ENCODE assay signal across 8 cellular contexts in the genomic region with DNA sequence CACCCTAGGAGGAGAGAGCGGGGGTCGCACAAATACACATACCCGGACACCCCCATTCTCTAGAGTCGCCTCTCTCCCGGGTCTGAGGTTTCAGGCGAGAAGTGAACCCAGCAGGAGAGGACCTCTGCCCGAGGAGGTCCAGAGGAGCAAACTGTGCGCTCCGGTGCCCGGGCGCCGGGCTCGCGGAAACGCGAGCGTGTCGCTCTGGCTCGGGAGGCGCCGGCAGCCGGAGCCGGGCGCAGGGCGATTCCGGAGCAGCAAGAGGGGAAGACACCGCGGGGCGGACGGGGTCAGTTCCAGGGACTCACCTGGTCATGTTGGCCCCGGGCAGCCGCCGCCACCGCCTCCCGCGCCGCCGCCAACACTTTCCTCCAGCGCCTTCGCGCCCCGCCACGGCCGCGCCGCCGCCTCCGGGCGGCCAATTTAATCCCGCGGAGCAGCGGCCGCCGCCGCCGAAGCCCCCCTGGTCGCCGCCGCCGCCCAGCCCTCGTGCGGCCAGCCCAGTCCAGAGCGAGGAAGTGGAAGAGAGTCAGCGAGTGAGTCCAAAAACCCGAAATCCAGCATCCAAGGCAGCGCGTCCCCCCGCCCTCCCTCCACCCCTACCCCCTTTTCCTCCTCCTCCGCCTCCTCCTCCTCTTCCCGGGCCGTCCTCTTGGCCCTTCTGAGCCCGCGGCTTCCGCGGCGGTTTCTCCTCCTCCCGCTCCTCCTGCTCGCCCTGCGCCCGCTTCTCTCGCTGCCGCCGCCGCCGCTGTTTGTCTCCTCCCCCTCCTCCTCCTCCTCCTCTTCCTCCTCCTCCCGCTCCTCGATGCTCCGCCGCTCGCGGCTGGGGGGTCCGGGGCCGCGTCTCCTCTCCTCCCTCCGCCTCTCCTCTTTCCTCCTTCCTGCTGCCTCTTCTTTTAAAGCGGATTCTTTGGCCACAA.
DNase-seq lines count a peak whose midpoint lies in the region; ATAC-seq and TF ChIP-seq lines count a peak whose summit lies in the region.

No MANE protein-coding gene starts in this region.

- H3K4me1 ChIP-seq in Peyer's patch: peaks cover 0 to 11% (median 0%) of the 10 kb centered on the region in 4 donors

- H3K9me3 ChIP-seq in Peyer's patch: no peaks in the 10 kb centered on the region

- peaks cover 2% of the 10 kb centered on the region for H3K4me1 Mint-ChIP-seq in activated CD4-positive, alpha-beta T cell treated with anti-CD3 and anti-CD28 coated beads, Interleukin-2, amount 10 ng/mL, durations not matched to agents 24 days and 14 days

- H3K9me3 Mint-ChIP-seq in activated CD4-positive, alpha-beta T cell treated with anti-CD3 and anti-CD28 coated beads, Interleukin-2, amount 10 ng/mL, durations not matched to agents 24 days and 14 days: no peaks in the 10 kb centered on the region

- DNase-seq in activated CD4-positive, alpha-beta T cell treated with anti-CD3 and anti-CD28 coated beads, Interleukin-2, amount 10 ng/mL, durations not matched to agents 24 days and 14 days: peak; percentile 56
- no peak for DNase-seq in activated CD4-positive, alpha-beta T cell treated with anti-CD3 and anti-CD28 coated beads, Interleukin-2, amount 50 U/mL, for 4 hours
- DNase-seq in Peyer's patch (peak in 2 of 3 donors; percentile 76 to 82), left lobe of liver (ENCODE audit: low spot score) (peak; percentile 67), NCI-H187 (lab: John Stamatoyannopoulos, UW) (no peak)
- peak; percentile 36 for DNase-seq in stimulated activated CD8-positive, alpha-beta memory T cell treated with anti-CD3 and anti-CD28 coated beads, Interleukin-4, amount 100 ng/mL, for 48 hours

- H3K27ac Mint-ChIP-seq in activated CD4-positive, alpha-beta T cell treated with anti-CD3 and anti-CD28 coated beads, Interleukin-2, amount 10 ng/mL, durations not matched to agents 24 days and 14 days: no peak overlapping the region

- H3K27me3 Mint-ChIP-seq in activated CD4-positive, alpha-beta T cell treated with anti-CD3 and anti-CD28 coated beads, Interleukin-2, amount 10 ng/mL, durations not matched to agents 24 days and 14 days: peaks cover 57% of the 10 kb centered on the region

- peak in 1 of 2 donors; percentile 22 for TF ChIP-seq POLR2A in Peyer's patch (IDR thresholded peaks at IDR 0.05)

- no peak for TF ChIP-seq CTCF in Peyer's patch (IDR thresholded peaks at IDR 0.05)

- peak overlapping the region; percentile 43 to 89 (median 62) for H3K4me3 ChIP-seq in Peyer's patch

- ATAC-seq in left lobe of liver: peak; percentile 82
- ATAC-seq in GM19023 (IDR thresholded peaks at IDR 0.05; ENCODE audit: unreplicated experiment): no peak

- H3K4me3 Mint-ChIP-seq in activated CD4-positive, alpha-beta T cell treated with anti-CD3 and anti-CD28 coated beads, Interleukin-2, amount 10 ng/mL, durations not matched to agents 24 days and 14 days: peak overlapping the region; percentile 71

- H3K27ac ChIP-seq in Peyer's patch: peak overlapping the region; percentile 42 to 84 (median 64)
- H3K27ac ChIP-seq in cingulate gyrus (ENCODE audit: low read depth, low read length): peak overlapping the region; percentile 93

- H3K36me3 ChIP-seq in Peyer's patch: no peaks in the 10 kb centered on the region

- intact Hi-C loops in activated CD4-positive, alpha-beta T cell treated with anti-CD3 and anti-CD28 coated beads, Interleukin-2, amount 10 ng/mL, durations not matched to agents 24 days and 14 days (cut with micrococcal nuclease): no loop called here

- peaks cover 0 to 4% of the 10 kb centered on the region in 2 donors for H3K27me3 ChIP-seq in Peyer's patch

- no peaks in the 10 kb centered on the region for H3K36me3 Mint-ChIP-seq in activated CD4-positive, alpha-beta T cell treated with anti-CD3 and anti-CD28 coated beads, Interleukin-2, amount 10 ng/mL, durations not matched to agents 24 days and 14 days (ENCODE audit: low read depth)

Comparison
In these comparisons a context has a peak if more than half of its experiments do, and no peak if none do; other contexts are left out.
1. DNase-seq: peak in activated CD4-positive, alpha-beta T cell treated with anti-CD3 and anti-CD28 coated beads, Interleukin-2, amount 10 ng/mL, durations not matched to agents 24 days and 14 days (single experiment), Peyer's patch (2 of 3), left lobe of liver (single experiment) and stimulated activated CD8-positive, alpha-beta memory T cell treated with anti-CD3 and anti-CD28 coated beads, Interleukin-4, amount 100 ng/mL, for 48 hours (single experiment); none in activated CD4-positive, alpha-beta T cell treated with anti-CD3 and anti-CD28 coated beads, Interleukin-2, amount 50 U/mL, for 4 hours (0 of 2) and NCI-H187 (0 of 2).